In genomic region chr2:241701405-241702154, GRCh38 we compare ENCODE assay signal across 1 cellular context.
A peak's percentile ranks its signal among the peaks of the same experiment; 100 is the strongest.
TF ChIP-seq lines count a peak whose summit lies in the region.

Gene ING5, plus strand, starts transcription at chr2:241702039. Its CDS starts 27 bp downstream, at chr2:241702066.

TF ChIP-seq in HepG2, 621 proteins besides CTCF, POLR2A, EP300 and RAD21 (continued from another document and continues in another):
- TF ChIP-seq, protein P1, sequence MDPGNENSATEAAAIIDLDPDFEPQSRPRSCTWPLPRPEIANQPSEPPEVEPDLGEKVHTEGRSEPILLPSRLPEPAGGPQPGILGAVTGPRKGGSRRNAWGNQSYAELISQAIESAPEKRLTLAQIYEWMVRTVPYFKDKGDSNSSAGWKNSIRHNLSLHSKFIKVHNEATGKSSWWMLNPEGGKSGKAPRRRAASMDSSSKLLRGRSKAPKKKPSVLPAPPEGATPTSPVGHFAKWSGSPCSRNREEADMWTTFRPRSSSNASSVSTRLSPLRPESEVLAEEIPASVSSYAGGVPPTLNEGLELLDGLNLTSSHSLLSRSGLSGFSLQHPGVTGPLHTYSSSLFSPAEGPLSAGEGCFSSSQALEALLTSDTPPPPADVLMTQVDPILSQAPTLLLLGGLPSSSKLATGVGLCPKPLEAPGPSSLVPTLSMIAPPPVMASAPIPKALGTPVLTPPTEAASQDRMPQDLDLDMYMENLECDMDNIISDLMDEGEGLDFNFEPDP (CRISPR knock-in tag; conservative IDR thresholded peaks at IDR 0.05) = no peak
- 0 out of 2 replicates have a peak, but pooled peaks have one; percentile 75 for TF ChIP-seq ZNF468 (CRISPR knock-in tag; IDR thresholded peaks at IDR 0.05)
- peak; percentile 71; the same call in 1 of the 2 replicates for TF ChIP-seq ARHGAP35 (CRISPR knock-in tag; IDR thresholded peaks at IDR 0.05; ENCODE audit: borderline replicate concordance)
- no peak for TF ChIP-seq BHLHE40 (IDR thresholded peaks at IDR 0.05; ENCODE audit: low read length)
- no peak for TF ChIP-seq TP53 (CRISPR knock-in tag; conservative IDR thresholded peaks at IDR 0.05)
- TF ChIP-seq STAG1 (CRISPR knock-in tag; IDR thresholded peaks at IDR 0.05) = peak; percentile 39; the same call in 1 of the 2 replicates
- TF ChIP-seq SALL1 (CRISPR knock-in tag; IDR thresholded peaks at IDR 0.05) = peak; percentile 52; the same call in 1 of the 2 replicates
- no peak for TF ChIP-seq SCMH1 (CRISPR knock-in tag; IDR thresholded peaks at IDR 0.05; ENCODE audit: borderline replicate concordance)
- TF ChIP-seq, protein P2, sequence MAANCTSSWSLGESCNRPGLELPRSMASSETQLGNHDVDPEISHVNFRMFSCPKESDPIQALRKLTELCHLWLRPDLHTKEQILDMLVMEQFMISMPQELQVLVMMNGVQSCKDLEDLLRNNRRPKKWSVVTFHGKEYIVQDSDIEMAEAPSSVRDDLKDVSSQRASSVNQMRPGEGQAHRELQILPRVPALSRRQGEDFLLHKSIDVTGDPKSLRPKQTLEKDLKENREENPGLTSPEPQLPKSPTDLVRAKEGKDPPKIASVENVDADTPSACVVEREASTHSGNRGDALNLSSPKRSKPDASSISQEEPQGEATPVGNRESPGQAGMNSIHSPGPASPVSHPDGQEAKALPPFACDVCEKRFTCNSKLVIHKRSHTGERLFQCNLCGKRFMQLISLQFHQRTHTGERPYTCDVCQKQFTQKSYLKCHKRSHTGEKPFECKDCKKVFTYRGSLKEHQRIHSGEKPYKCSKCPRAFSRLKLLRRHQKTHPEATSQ (CRISPR knock-in tag; IDR thresholded peaks at IDR 0.05; ENCODE audit: borderline replicate concordance) = peak; percentile 91
- TF ChIP-seq SALL2 (CRISPR knock-in tag; IDR thresholded peaks at IDR 0.05) = peak; percentile 94
- peak; percentile 90 for TF ChIP-seq BORCS8-MEF2B (CRISPR knock-in tag; IDR thresholded peaks at IDR 0.05)
- TF ChIP-seq, protein P3, sequence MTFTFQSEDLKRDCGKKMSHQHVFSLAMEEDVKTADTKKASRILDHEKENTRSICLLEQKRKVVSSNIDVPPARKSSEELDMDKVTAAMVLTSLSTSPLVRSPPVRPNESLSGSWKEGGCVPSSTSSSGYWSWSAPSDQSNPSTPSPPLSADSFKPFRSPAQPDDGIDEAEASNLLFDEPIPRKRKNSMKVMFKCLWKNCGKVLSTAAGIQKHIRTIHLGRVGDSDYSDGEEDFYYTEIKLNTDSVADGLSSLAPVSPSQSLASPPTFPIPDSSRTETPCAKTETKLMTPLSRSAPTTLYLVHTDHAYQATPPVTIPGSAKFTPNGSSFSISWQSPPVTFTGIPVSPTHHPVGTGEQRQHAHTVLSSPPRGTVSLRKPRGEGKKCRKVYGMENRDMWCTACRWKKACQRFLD (CRISPR knock-in tag; IDR thresholded peaks at IDR 0.05; ENCODE audit: borderline replicate concordance) = peak; percentile 89; the same call in 1 of the 2 replicates
- TF ChIP-seq, protein P4, sequence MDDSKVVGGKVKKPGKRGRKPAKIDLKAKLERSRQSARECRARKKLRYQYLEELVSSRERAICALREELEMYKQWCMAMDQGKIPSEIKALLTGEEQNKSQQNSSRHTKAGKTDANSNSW (CRISPR knock-in tag; IDR thresholded peaks at IDR 0.05; ENCODE audit: borderline replicate concordance) = peak; percentile 60; the same call in 1 of the 2 replicates
- no peak; the same call in 1 of the 2 replicates for TF ChIP-seq HOXA9 (CRISPR knock-in tag; IDR thresholded peaks at IDR 0.05; ENCODE audit: borderline replicate concordance)
- TF ChIP-seq, protein P5, sequence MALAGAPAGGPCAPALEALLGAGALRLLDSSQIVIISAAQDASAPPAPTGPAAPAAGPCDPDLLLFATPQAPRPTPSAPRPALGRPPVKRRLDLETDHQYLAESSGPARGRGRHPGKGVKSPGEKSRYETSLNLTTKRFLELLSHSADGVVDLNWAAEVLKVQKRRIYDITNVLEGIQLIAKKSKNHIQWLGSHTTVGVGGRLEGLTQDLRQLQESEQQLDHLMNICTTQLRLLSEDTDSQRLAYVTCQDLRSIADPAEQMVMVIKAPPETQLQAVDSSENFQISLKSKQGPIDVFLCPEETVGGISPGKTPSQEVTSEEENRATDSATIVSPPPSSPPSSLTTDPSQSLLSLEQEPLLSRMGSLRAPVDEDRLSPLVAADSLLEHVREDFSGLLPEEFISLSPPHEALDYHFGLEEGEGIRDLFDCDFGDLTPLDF (CRISPR knock-in tag; IDR thresholded peaks at IDR 0.05) = no peak
- TF ChIP-seq ZMAT5 (CRISPR knock-in tag; IDR thresholded peaks at IDR 0.05; ENCODE audit: borderline replicate concordance, low read depth) = no peak
- TF ChIP-seq, protein P6, sequence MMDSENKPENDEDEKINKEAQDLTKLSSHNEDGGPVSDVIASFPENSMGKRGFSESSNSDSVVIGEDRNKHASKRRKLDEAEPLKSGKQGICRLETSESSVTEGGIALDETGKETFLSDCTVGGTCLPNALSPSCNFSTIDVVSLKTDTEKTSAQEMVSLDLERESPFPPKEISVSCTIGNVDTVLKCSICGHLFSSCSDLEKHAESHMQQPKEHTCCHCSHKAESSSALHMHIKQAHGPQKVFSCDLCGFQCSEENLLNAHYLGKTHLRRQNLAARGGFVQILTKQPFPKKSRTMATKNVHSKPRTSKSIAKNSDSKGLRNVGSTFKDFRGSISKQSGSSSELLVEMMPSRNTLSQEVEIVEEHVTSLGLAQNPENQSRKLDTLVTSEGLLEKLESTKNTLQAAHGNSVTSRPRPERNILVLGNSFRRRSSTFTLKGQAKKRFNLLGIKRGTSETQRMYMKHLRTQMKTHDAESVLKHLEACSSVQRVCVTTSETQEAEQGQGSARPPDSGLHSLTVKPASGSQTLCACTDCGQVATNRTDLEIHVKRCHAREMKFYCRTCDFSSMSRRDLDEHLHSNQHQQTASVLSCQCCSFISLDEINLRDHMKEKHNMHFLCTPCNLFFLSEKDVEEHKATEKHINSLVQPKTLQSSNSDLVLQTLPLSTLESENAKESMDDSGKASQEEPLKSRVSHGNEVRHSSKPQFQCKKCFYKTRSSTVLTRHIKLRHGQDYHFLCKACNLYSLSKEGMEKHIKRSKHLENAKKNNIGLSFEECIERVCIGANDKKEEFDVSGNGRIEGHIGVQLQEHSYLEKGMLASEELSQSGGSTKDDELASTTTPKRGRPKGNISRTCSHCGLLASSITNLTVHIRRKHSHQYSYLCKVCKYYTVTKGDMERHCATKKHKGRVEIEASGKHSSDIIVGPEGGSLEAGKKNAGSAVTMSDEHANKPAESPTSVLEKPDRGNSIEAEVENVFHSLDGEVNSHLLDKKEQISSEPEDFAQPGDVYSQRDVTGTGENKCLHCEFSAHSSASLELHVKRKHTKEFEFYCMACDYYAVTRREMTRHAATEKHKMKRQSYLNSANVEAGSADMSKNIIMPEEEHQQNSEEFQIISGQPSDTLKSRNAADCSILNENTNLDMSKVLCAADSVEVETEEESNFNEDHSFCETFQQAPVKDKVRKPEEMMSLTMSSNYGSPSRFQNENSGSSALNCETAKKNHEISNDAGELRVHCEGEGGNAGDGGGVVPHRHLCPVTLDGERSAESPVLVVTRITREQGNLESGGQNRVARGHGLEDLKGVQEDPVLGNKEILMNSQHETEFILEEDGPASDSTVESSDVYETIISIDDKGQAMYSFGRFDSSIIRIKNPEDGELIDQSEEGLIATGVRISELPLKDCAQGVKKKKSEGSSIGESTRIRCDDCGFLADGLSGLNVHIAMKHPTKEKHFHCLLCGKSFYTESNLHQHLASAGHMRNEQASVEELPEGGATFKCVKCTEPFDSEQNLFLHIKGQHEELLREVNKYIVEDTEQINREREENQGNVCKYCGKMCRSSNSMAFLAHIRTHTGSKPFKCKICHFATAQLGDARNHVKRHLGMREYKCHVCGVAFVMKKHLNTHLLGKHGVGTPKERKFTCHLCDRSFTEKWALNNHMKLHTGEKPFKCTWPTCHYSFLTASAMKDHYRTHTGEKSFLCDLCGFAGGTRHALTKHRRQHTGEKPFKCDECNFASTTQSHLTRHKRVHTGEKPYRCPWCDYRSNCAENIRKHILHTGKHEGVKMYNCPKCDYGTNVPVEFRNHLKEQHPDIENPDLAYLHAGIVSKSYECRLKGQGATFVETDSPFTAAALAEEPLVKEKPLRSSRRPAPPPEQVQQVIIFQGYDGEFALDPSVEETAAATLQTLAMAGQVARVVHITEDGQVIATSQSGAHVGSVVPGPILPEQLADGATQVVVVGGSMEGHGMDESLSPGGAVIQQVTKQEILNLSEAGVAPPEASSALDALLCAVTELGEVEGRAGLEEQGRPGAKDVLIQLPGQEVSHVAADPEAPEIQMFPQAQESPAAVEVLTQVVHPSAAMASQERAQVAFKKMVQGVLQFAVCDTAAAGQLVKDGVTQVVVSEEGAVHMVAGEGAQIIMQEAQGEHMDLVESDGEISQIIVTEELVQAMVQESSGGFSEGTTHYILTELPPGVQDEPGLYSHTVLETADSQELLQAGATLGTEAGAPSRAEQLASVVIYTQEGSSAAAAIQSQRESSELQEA (CRISPR knock-in tag; IDR thresholded peaks at IDR 0.05; ENCODE audit: not compliant biosample characterization) = peak; percentile 85
- TF ChIP-seq, protein P7, sequence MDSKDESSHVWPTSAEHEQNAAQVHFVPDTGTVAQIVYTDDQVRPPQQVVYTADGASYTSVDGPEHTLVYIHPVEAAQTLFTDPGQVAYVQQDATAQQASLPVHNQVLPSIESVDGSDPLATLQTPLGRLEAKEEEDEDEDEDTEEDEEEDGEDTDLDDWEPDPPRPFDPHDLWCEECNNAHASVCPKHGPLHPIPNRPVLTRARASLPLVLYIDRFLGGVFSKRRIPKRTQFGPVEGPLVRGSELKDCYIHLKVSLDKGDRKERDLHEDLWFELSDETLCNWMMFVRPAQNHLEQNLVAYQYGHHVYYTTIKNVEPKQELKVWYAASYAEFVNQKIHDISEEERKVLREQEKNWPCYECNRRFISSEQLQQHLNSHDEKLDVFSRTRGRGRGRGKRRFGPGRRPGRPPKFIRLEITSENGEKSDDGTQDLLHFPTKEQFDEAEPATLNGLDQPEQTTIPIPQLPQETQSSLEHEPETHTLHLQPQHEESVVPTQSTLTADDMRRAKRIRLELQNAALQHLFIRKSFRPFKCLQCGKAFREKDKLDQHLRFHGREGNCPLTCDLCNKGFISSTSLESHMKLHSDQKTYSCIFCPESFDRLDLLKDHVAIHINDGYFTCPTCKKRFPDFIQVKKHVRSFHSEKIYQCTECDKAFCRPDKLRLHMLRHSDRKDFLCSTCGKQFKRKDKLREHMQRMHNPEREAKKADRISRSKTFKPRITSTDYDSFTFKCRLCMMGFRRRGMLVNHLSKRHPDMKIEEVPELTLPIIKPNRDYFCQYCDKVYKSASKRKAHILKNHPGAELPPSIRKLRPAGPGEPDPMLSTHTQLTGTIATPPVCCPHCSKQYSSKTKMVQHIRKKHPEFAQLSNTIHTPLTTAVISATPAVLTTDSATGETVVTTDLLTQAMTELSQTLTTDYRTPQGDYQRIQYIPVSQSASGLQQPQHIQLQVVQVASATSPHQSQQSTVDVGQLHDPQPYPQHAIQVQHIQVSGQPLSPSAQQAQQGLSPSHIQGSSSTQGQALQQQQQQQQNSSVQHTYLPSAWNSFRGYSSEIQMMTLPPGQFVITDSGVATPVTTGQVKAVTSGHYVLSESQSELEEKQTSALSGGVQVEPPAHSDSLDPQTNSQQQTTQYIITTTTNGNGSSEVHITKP (CRISPR knock-in tag; IDR thresholded peaks at IDR 0.05; ENCODE audit: low read depth) = no peak
- TF ChIP-seq TEAD3 (CRISPR knock-in tag; optimal IDR thresholded peaks at IDR 0.05; ENCODE audit: borderline replicate concordance) = peak; percentile 7
- TF ChIP-seq HDAC6 (IDR thresholded peaks at IDR 0.05; ENCODE audit: low read depth, low read length) = no peak
- no peak; the same call in 1 of the 2 replicates for TF ChIP-seq ZNF747 (CRISPR knock-in tag; IDR thresholded peaks at IDR 0.05; ENCODE audit: borderline replicate concordance)
- peak; percentile 91 for TF ChIP-seq PATZ1 (CRISPR knock-in tag; IDR thresholded peaks at IDR 0.05)
- TF ChIP-seq, protein P8, sequence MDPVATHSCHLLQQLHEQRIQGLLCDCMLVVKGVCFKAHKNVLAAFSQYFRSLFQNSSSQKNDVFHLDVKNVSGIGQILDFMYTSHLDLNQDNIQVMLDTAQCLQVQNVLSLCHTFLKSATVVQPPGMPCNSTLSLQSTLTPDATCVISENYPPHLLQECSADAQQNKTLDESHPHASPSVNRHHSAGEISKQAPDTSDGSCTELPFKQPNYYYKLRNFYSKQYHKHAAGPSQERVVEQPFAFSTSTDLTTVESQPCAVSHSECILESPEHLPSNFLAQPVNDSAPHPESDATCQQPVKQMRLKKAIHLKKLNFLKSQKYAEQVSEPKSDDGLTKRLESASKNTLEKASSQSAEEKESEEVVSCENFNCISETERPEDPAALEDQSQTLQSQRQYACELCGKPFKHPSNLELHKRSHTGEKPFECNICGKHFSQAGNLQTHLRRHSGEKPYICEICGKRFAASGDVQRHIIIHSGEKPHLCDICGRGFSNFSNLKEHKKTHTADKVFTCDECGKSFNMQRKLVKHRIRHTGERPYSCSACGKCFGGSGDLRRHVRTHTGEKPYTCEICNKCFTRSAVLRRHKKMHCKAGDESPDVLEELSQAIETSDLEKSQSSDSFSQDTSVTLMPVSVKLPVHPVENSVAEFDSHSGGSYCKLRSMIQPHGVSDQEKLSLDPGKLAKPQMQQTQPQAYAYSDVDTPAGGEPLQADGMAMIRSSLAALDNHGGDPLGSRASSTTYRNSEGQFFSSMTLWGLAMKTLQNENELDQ (CRISPR knock-in tag; IDR thresholded peaks at IDR 0.05; ENCODE audit: borderline replicate concordance) = no peak
- peak; percentile 86 for TF ChIP-seq ZNF777 (CRISPR knock-in tag; IDR thresholded peaks at IDR 0.05)
- peak; percentile 58 for TF ChIP-seq FOXC1 (CRISPR knock-in tag; IDR thresholded peaks at IDR 0.05; ENCODE audit: borderline replicate concordance)
- TF ChIP-seq ZNF530 (CRISPR knock-in tag; IDR thresholded peaks at IDR 0.05; ENCODE audit: low read depth) = 0 out of 2 replicates have a peak, but pooled peaks have one; percentile 31
- no peak; the same call in 1 of the 2 replicates for TF ChIP-seq ZGPAT (CRISPR knock-in tag; IDR thresholded peaks at IDR 0.05)
- no peak for TF ChIP-seq ZNF282 (IDR thresholded peaks at IDR 0.05; ENCODE audit: partially characterized antibody)
